ENCODE assay signal across 1 cellular context in the genomic region with DNA sequence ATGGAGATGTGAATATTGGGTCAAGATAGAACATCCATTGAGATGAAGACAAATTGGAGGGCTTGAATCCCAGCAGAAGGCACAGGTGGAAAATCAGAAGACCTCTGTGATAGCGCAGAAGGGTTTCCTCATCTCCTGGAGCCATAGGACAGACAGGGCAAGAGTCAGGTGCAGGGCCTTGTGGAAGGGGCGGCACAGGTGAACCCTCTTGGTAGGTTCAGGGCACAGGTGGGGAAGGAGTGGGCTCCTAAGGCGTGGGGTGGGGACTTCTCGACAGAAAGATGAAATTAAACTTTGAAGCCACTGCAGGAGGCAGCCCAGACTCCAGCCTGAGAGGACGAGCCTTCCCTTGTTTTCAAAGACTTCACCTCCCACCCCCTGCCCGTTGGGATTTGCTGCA.
TF ChIP-seq lines count a peak whose summit lies in the region.

No MANE protein-coding gene starts in this region.

TF ChIP-seq in IMR-90, 13 proteins besides CTCF, POLR2A, EP300 and RAD21 (continued from another document):
- no peak for TF ChIP-seq ELK1 (IDR thresholded peaks at IDR 0.05; ENCODE audit: borderline replicate concordance, low read depth, low read length)
